1 cellular context compared by ENCODE assay signal in genomic region chr16:54538241-54538640, GRCh38.
TF ChIP-seq lines count a peak whose summit lies in the region.

No MANE protein-coding gene starts in this region.

TF ChIP-seq in GM23338, 12 proteins besides CTCF, POLR2A, EP300 and RAD21 (continued from another document):
- TF ChIP-seq ZNF462 (CRISPR knock-in tag; IDR thresholded peaks at IDR 0.05) (no peak), REST (IDR thresholded peaks at IDR 0.05; ENCODE audit: unreplicated experiment) (no peak), CREB1 (CRISPR knock-in tag; IDR thresholded peaks at IDR 0.05; ENCODE audit: low read depth) (no peak), STAT1 (IDR thresholded peaks at IDR 0.05; ENCODE audit: unreplicated experiment) (no peak), EZH2 (IDR thresholded peaks at IDR 0.05; ENCODE audit: low read depth, unreplicated experiment) (no peak), ZNF331 (CRISPR knock-in tag; IDR thresholded peaks at IDR 0.05; ENCODE audit: low read depth) (no peak), EZH2phosphoT487 (IDR thresholded peaks at IDR 0.05; ENCODE audit: unreplicated experiment) (no peak)
TF ChIP-seq in GM23338: peak in this region for 0.
